Comparison of ENCODE assay signal across 24 cellular contexts in the genomic region with DNA sequence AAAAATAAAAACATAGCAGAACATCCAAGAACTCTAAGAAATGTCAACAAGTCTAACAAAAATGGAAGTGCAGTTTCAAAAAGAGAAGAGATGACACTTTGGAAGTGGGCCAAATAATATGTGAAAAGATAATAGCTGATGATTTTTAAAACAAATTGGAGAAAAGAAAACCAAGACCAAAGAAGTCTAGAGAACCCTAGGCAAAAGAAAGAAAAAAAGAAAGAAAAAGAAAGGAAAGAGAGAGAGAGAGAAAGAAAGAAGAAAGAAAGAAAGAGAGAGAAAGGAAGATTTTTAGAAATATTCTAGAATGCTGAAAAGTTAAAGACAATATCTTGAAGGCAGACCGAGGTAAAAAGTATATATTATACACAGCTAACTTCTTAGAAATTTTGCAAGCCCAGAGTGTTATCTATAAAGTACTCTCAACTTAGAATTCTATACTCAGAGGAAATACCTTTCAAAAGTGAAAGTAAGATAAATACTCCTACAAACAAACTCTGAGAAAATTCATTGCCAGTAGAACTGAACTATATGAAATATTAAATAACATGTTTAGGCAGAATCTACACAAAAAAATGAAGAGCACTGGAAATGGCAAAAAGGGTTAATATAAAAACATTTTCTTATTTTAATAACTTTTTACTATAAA.
DNase-seq lines count a peak whose midpoint lies in the region; ATAC-seq and TF ChIP-seq lines count a peak whose summit lies in the region.
"Had no signal": no experiment of that assay in that cellular context is flagged by ENCODE, and none has a peak within 500 bp of the region (broad histone marks: within the 10 kb centered on the region; RNA-seq: fewer than 3 reads in every experiment).

No MANE protein-coding gene starts in this region.

- H2AFZ ChIP-seq in fibroblast of lung (ENCODE audit: low read length) = no peak overlapping the region

- H3K9me3 Mint-ChIP-seq in stimulated activated effector memory CD8-positive, alpha-beta T cell treated with anti-CD3 and anti-CD28 coated beads, Interleukin-12 subunit alpha, Interleukin-12 subunit beta, amount 100 ng/mL, for 72 hours = peaks cover 6% of the 10 kb centered on the region
- H3K9me3 Mint-ChIP-seq in activated CD4-positive, alpha-beta memory T cell treated with anti-CD3 and anti-CD28 coated beads, Interleukin-2, amount 10 ng/mL, durations not matched to agents 7 days and 5 days = no peaks in the 10 kb centered on the region
- H3K9me3 Mint-ChIP-seq in T-helper 2 cell treated with Interferon-gamma antibody and Interleukin-4, amounts not matched to agents 5 μg/mL and 100 μg/mL, for 36 hours = no peaks in the 10 kb centered on the region

- no peak overlapping the region for H3K27ac Mint-ChIP-seq in stimulated activated effector memory CD8-positive, alpha-beta T cell treated with anti-CD3 and anti-CD28 coated beads, Interleukin-12 subunit alpha, Interleukin-12 subunit beta, amount 100 ng/mL, for 72 hours
- H3K27ac Mint-ChIP-seq in activated CD4-positive, alpha-beta memory T cell treated with anti-CD3 and anti-CD28 coated beads, Interleukin-2, amount 10 ng/mL, durations not matched to agents 7 days and 5 days = no peak overlapping the region
- H3K27ac Mint-ChIP-seq in T-helper 2 cell treated with Interferon-gamma antibody and Interleukin-4, amounts not matched to agents 5 μg/mL and 100 μg/mL, for 36 hours = no peak overlapping the region
- H3K27ac Mint-ChIP-seq: CD14-positive monocyte had no signal

- H4K20me1 ChIP-seq in fibroblast of lung (ENCODE audit: control insufficient read depth, extremely low read depth, insufficient read depth, low read length) = no peaks in the 10 kb centered on the region

- ATAC-seq in HG03432 (IDR thresholded peaks at IDR 0.05; ENCODE audit: unreplicated experiment) (peak; percentile 51), GM21390 (IDR thresholded peaks at IDR 0.05; ENCODE audit: unreplicated experiment) (no peak)
- ATAC-seq in stimulated activated effector memory CD8-positive, alpha-beta T cell treated with anti-CD3 and anti-CD28 coated beads, Interleukin-12 subunit alpha, Interleukin-12 subunit beta, amount 100 ng/mL, for 72 hours = no peak
- ATAC-seq: lower lobe of right lung had no signal

- CTCF ChIA-PET in activated CD4-positive, alpha-beta memory T cell treated with anti-CD3 and anti-CD28 coated beads, Interleukin-2, amount 10 ng/mL, durations not matched to agents 7 days and 5 days (lab: Charles Lee) = no interaction called here

- H3K4me3 Mint-ChIP-seq in stimulated activated effector memory CD8-positive, alpha-beta T cell treated with anti-CD3 and anti-CD28 coated beads, Interleukin-12 subunit alpha, Interleukin-12 subunit beta, amount 100 ng/mL, for 72 hours = no peak overlapping the region
- no peak overlapping the region for H3K4me3 Mint-ChIP-seq in activated CD4-positive, alpha-beta memory T cell treated with anti-CD3 and anti-CD28 coated beads, Interleukin-2, amount 10 ng/mL, durations not matched to agents 7 days and 5 days
- H3K4me3 Mint-ChIP-seq in T-helper 2 cell treated with Interferon-gamma antibody and Interleukin-4, amounts not matched to agents 5 μg/mL and 100 μg/mL, for 36 hours = no peak overlapping the region
- H3K4me3 Mint-ChIP-seq: CD14-positive monocyte had no signal

- no peaks in the 10 kb centered on the region for H3K36me3 Mint-ChIP-seq in stimulated activated effector memory CD8-positive, alpha-beta T cell treated with anti-CD3 and anti-CD28 coated beads, Interleukin-12 subunit alpha, Interleukin-12 subunit beta, amount 100 ng/mL, for 72 hours
- no peaks in the 10 kb centered on the region for H3K36me3 Mint-ChIP-seq in activated CD4-positive, alpha-beta memory T cell treated with anti-CD3 and anti-CD28 coated beads, Interleukin-2, amount 10 ng/mL, durations not matched to agents 7 days and 5 days (ENCODE audit: low read depth)
- H3K36me3 Mint-ChIP-seq in T-helper 2 cell treated with Interferon-gamma antibody and Interleukin-4, amounts not matched to agents 5 μg/mL and 100 μg/mL, for 36 hours (ENCODE audit: low read depth) = no peaks in the 10 kb centered on the region
- H3K36me3 Mint-ChIP-seq: CD14-positive monocyte had no signal

- H3K4me1 ChIP-seq in fibroblast of lung (ENCODE audit: control insufficient read depth, extremely low read depth, insufficient read depth, low read length) = no peaks in the 10 kb centered on the region
- H3K4me1 ChIP-seq: lower lobe of right lung had no signal

- H3K27me3 ChIP-seq in fibroblast of lung (ENCODE audit: control insufficient read depth, insufficient read depth, low read length) = no peaks in the 10 kb centered on the region

- POLR2A ChIA-PET in activated CD4-positive, alpha-beta memory T cell treated with anti-CD3 and anti-CD28 coated beads, Interleukin-2, amount 10 ng/mL, durations not matched to agents 7 days and 5 days (lab: Charles Lee) = no interaction called here

- H3K9me3 ChIP-seq in SK-N-MC (ENCODE audit: low read depth, low read length) = no peaks in the 10 kb centered on the region
- H3K9me3 ChIP-seq in fibroblast of lung (ENCODE audit: control insufficient read depth, insufficient read depth, low read depth, low read length) = no peaks in the 10 kb centered on the region
- H3K9me3 ChIP-seq: lower lobe of right lung, thoracic aorta had no signal

- peak; percentile 29 for DNase-seq in ACHN
- DNase-seq in SK-N-MC (ENCODE audit: low read depth, low spot score) = no peak
- DNase-seq in fibroblast of lung (ENCODE audit: low read depth in 2 of 2) = no peak
- DNase-seq in stimulated activated effector memory CD8-positive, alpha-beta T cell treated with anti-CD3 and anti-CD28 coated beads, Interleukin-12 subunit alpha, Interleukin-12 subunit beta, amount 100 ng/mL, for 72 hours (ENCODE audit: low spot score in 2 of 2) = no peak
- DNase-seq in activated CD4-positive, alpha-beta memory T cell treated with anti-CD3 and anti-CD28 coated beads, Interleukin-2, amount 10 ng/mL, durations not matched to agents 7 days and 5 days = no peak
- no peak for DNase-seq in T-helper 2 cell treated with Interferon-gamma antibody and Interleukin-4, amounts not matched to agents 5 μg/mL and 100 μg/mL, for 36 hours (ENCODE audit: low spot score)
- DNase-seq: activated CD4-positive, CD25-positive, alpha-beta regulatory T cell treated with anti-CD3 and anti-CD28 coated beads, Interleukin-2, amount 50 U/mL, for 72 hours; activated naive CD4-positive, alpha-beta T cell treated with Interleukin-2 at 50 U/mL for 16 hours; activated T-cell treated with anti-CD3 and anti-CD28 coated beads, Interleukin-2, amount 50 U/mL, for 1 hour; cerebellar nuclear complex; effector CD8-positive, alpha-beta T cell; erythroblast; GDM1; kidney; lower lobe of right lung; NCI-H1417 treated with DMSO at 0.1 percent for 48 hours; NCI-H446 treated with DMSO at 0.1 percent for 48 hours; small intestine; stimulated activated naive CD4-positive, alpha-beta T cell had no signal

- in situ Hi-C loops in ACHN (cut with HindIII; ENCODE audit: low pct_ligation_motif_present, low pct_unique_long_range_greater_than_20kb, low sequenced_read_pairs) = no loop called here

- H3K4me2 ChIP-seq in fibroblast of lung (ENCODE audit: extremely low read depth, insufficient read depth, low read length) = peak overlapping the region; percentile 44

- H3K9ac ChIP-seq in SK-N-MC (ENCODE audit: insufficient read length) (no peak overlapping the region), fibroblast of lung (ENCODE audit: insufficient read depth, low read length) (no peak overlapping the region)

- H3K27ac ChIP-seq in SK-N-MC (no peak overlapping the region; the same call in 1 of the 2 replicates), fibroblast of lung (ENCODE audit: insufficient read depth, low read length) (no peak overlapping the region)
- H3K27ac ChIP-seq: lower lobe of right lung, RWPE1, thoracic aorta had no signal

- no peak for TF ChIP-seq CTCF in fibroblast of lung (conservative IDR thresholded peaks at IDR 0.05 in 1 of 2, IDR thresholded peaks at IDR 0.05 in 1 of 2; ENCODE audit: low read depth in 1 of 2, low read length in 2 of 2)

- H3K27me3 Mint-ChIP-seq in activated CD4-positive, alpha-beta memory T cell treated with anti-CD3 and anti-CD28 coated beads, Interleukin-2, amount 10 ng/mL, durations not matched to agents 7 days and 5 days = no peaks in the 10 kb centered on the region
- H3K27me3 Mint-ChIP-seq in T-helper 2 cell treated with Interferon-gamma antibody and Interleukin-4, amounts not matched to agents 5 μg/mL and 100 μg/mL, for 36 hours (ENCODE audit: low read depth) = no peaks in the 10 kb centered on the region

- H3K36me3 ChIP-seq in SK-N-MC (ENCODE audit: insufficient read depth, low read length) (no peaks in the 10 kb centered on the region), fibroblast of lung (ENCODE audit: control insufficient read depth, insufficient read depth, low read length) (no peaks in the 10 kb centered on the region)
- H3K36me3 ChIP-seq: lower lobe of right lung, thoracic aorta had no signal

- H3K79me2 ChIP-seq in fibroblast of lung (ENCODE audit: control insufficient read depth, insufficient read depth, low read length) = no peaks in the 10 kb centered on the region

- H3K4me3 ChIP-seq in SK-N-MC = peak overlapping the region; percentile 25; the same call in 1 of the 2 replicates
- H3K4me3 ChIP-seq in fibroblast of lung (replicated peaks in 1 of 4; ENCODE audit: control extremely low read depth in 1 of 4, insufficient read depth in 1 of 4, low read depth in 3 of 4, low read length in 4 of 4) = peak overlapping the region in 1 of 4 experiments; percentile 13
- H3K4me3 ChIP-seq: lower lobe of right lung, thoracic aorta had no signal

- no peaks in the 10 kb centered on the region for H3K4me1 Mint-ChIP-seq in stimulated activated effector memory CD8-positive, alpha-beta T cell treated with anti-CD3 and anti-CD28 coated beads, Interleukin-12 subunit alpha, Interleukin-12 subunit beta, amount 100 ng/mL, for 72 hours
- no peaks in the 10 kb centered on the region for H3K4me1 Mint-ChIP-seq in activated CD4-positive, alpha-beta memory T cell treated with anti-CD3 and anti-CD28 coated beads, Interleukin-2, amount 10 ng/mL, durations not matched to agents 7 days and 5 days
- no peaks in the 10 kb centered on the region for H3K4me1 Mint-ChIP-seq in T-helper 2 cell treated with Interferon-gamma antibody and Interleukin-4, amounts not matched to agents 5 μg/mL and 100 μg/mL, for 36 hours (ENCODE audit: low read depth)
- H3K4me1 Mint-ChIP-seq: CD14-positive monocyte had no signal
